Comparison of ENCODE assay signal across 8 cellular contexts in the genomic region with DNA sequence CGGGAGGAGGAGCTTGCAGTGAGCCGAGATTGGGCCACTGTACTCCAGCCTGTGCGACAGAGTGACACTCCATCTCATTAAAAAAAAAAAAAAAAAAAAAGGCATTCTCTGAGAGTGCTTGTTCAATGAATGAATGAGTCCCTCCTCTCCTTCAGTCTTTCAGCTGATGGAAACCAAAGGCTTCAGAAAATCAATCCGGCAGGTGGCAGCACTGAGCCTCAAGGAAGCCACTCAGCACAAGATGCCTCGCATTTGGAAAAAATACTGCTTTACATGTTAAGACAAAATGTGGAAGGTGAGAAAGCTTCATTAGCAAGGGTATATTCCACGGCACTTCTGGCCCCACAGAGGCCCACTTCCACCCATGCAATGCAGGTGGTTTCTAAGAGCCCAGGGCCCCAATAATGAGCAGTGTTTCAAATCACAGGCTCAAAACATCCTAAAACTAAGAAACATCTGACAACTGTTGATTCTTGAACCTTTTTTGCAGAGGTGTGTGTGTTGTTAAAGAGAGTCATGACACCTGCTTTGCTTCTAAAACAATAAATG. TPM values are rescaled to one million over a fixed set of nuclear protein-coding genes. Genes with fewer than 3 reads are reported as not detected.
A peak's percentile ranks its signal among the peaks of the same experiment; 100 is the strongest.
DNase-seq lines count a peak whose midpoint lies in the region; ATAC-seq and TF ChIP-seq lines count a peak whose summit lies in the region.

No MANE protein-coding gene starts in this region.

- peak overlapping the region; percentile 26; the same call in 1 of the 2 replicates for H3K27ac Mint-ChIP-seq in HFFc6
- H3K27ac Mint-ChIP-seq in activated CD4-positive, alpha-beta T cell treated with anti-CD3 and anti-CD28 coated beads, Interleukin-2, amount 10 ng/mL, durations not matched to agents 24 days and 14 days = peak overlapping the region; percentile 64

- no peaks in the 10 kb centered on the region for H3K9me3 ChIP-seq in BLaER1
- H3K9me3 ChIP-seq in liver (ENCODE audit: control insufficient read depth in 4 of 4, low read length in 3 of 4) = no peaks in the 10 kb centered on the region

- peaks cover 24% of the 10 kb centered on the region; the same call in 1 of the 2 replicates for H3K36me3 Mint-ChIP-seq in HFFc6 (ENCODE audit: low read depth)
- H3K36me3 Mint-ChIP-seq in activated CD4-positive, alpha-beta T cell treated with anti-CD3 and anti-CD28 coated beads, Interleukin-2, amount 10 ng/mL, durations not matched to agents 24 days and 14 days (ENCODE audit: low read depth) = peaks cover 42% of the 10 kb centered on the region

- H3K4me1 ChIP-seq in BLaER1 (peaks cover 51% of the 10 kb centered on the region), liver (ENCODE audit: control insufficient read depth in 4 of 4, insufficient read depth in 4 of 4, low read length in 3 of 4) (peaks cover 0 to 3% (median 1%) of the 10 kb centered on the region in 4 donors)

- no peak overlapping the region for H3K4me3 Mint-ChIP-seq in HFFc6
- H3K4me3 Mint-ChIP-seq in activated CD4-positive, alpha-beta T cell treated with anti-CD3 and anti-CD28 coated beads, Interleukin-2, amount 10 ng/mL, durations not matched to agents 24 days and 14 days = no peak overlapping the region

- no peak for ATAC-seq in HG02623 (IDR thresholded peaks at IDR 0.05; ENCODE audit: unreplicated experiment)

- peaks cover 6% of the 10 kb centered on the region; the same call in 1 of the 2 replicates for H4K20me1 ChIP-seq in BLaER1

- TF ChIP-seq CTCF in HFFc6 (IDR thresholded peaks at IDR 0.05) = peak; percentile 94
- TF ChIP-seq CTCF in coronary artery (IDR thresholded peaks at IDR 0.05) = peak; percentile 73
- peak; percentile 74 for TF ChIP-seq CTCF in liver (IDR thresholded peaks at IDR 0.05; ENCODE audit: low read depth, low read length, missing input control)

- no peaks in the 10 kb centered on the region for H3K27me3 ChIP-seq in BLaER1
- H3K27me3 ChIP-seq in liver (ENCODE audit: control insufficient read depth in 4 of 4, insufficient read depth in 4 of 4, low read length in 3 of 4) = no peaks in the 10 kb centered on the region

- 30% methylated on average over 6 of the region's 6 CpGs for WGBS in liver

- TF ChIP-seq RAD21 in liver (IDR thresholded peaks at IDR 0.05) = peak; percentile 89 to 91

- intact Hi-C loops in activated CD4-positive, alpha-beta T cell treated with anti-CD3 and anti-CD28 coated beads, Interleukin-2, amount 10 ng/mL, durations not matched to agents 24 days and 14 days (cut with micrococcal nuclease) = loop anchor here (1.0 to 2.0 kb wide), 4 partner anchors 24 to 89 kb away; a partner anchor contains a TSS

- H3K27me3 Mint-ChIP-seq in HFFc6 (ENCODE audit: insufficient read depth) = peaks cover 5% of the 10 kb centered on the region; the same call in 1 of the 2 replicates
- H3K27me3 Mint-ChIP-seq in activated CD4-positive, alpha-beta T cell treated with anti-CD3 and anti-CD28 coated beads, Interleukin-2, amount 10 ng/mL, durations not matched to agents 24 days and 14 days = no peaks in the 10 kb centered on the region

- peaks cover 26% of the 10 kb centered on the region for H3K4me1 Mint-ChIP-seq in HFFc6 (ENCODE audit: low read depth)
- peaks cover 26% of the 10 kb centered on the region for H3K4me1 Mint-ChIP-seq in activated CD4-positive, alpha-beta T cell treated with anti-CD3 and anti-CD28 coated beads, Interleukin-2, amount 10 ng/mL, durations not matched to agents 24 days and 14 days

- DNase-seq in HFFc6 (peak; percentile 84), NCI-H526 treated with DMSO at 0.1 percent for 48 hours (lab: John Stamatoyannopoulos, UW) (peak; percentile 50), coronary artery (ENCODE audit: low spot score) (no peak)
- peak; percentile 96 for DNase-seq in activated CD4-positive, alpha-beta T cell treated with anti-CD3 and anti-CD28 coated beads, Interleukin-2, amount 10 ng/mL, durations not matched to agents 24 days and 14 days
- DNase-seq in stimulated activated CD4-positive, alpha-beta T cell treated with anti-CD3 and anti-CD28 coated beads, TNF-alpha, amount 100 ng/mL, for 24 hours (ENCODE audit: low read depth in 3 of 3) = peak; percentile 76 to 86 (median 84)

- H3K4me3 ChIP-seq in BLaER1 = no peak overlapping the region
- H3K4me3 ChIP-seq in coronary artery = no peak overlapping the region
- no peak overlapping the region for H3K4me3 ChIP-seq in liver (ENCODE audit: low read depth in 1 of 3, low read length in 3 of 3)

- H3K27ac ChIP-seq in BLaER1 (no peak overlapping the region), coronary artery (no peak overlapping the region), liver (ENCODE audit: low read depth in 1 of 2, low read length in 2 of 2) (no peak overlapping the region)

- H3K36me3 ChIP-seq in BLaER1 (peaks cover 70% of the 10 kb centered on the region), liver (ENCODE audit: control insufficient read depth in 4 of 4, insufficient read depth in 3 of 4, low read depth in 1 of 4, low read length in 3 of 4) (peaks cover 4 to 30% (median 9%) of the 10 kb centered on the region in 4 donors)

- H3K4me2 ChIP-seq in BLaER1 = peak overlapping the region; percentile 51

- H3K9me3 Mint-ChIP-seq in HFFc6 = no peaks in the 10 kb centered on the region
- H3K9me3 Mint-ChIP-seq in activated CD4-positive, alpha-beta T cell treated with anti-CD3 and anti-CD28 coated beads, Interleukin-2, amount 10 ng/mL, durations not matched to agents 24 days and 14 days = no peaks in the 10 kb centered on the region

- H3K9ac ChIP-seq in BLaER1 (no peak overlapping the region), liver (ENCODE audit: low read depth in 1 of 2, low read length in 2 of 2) (no peak overlapping the region)

TF ChIP-seq in liver, 16 proteins besides CTCF, POLR2A, EP300 and RAD21:
- TF ChIP-seq HNF4G (IDR thresholded peaks at IDR 0.05) (no peak), RXRA (IDR thresholded peaks at IDR 0.05) (no peak), HNF4A (conservative IDR thresholded peaks at IDR 0.05) (peak in 1 of 2 donors; percentile 14), FOXA2 (IDR thresholded peaks at IDR 0.05) (no peak)
- TF ChIP-seq, protein P1, sequence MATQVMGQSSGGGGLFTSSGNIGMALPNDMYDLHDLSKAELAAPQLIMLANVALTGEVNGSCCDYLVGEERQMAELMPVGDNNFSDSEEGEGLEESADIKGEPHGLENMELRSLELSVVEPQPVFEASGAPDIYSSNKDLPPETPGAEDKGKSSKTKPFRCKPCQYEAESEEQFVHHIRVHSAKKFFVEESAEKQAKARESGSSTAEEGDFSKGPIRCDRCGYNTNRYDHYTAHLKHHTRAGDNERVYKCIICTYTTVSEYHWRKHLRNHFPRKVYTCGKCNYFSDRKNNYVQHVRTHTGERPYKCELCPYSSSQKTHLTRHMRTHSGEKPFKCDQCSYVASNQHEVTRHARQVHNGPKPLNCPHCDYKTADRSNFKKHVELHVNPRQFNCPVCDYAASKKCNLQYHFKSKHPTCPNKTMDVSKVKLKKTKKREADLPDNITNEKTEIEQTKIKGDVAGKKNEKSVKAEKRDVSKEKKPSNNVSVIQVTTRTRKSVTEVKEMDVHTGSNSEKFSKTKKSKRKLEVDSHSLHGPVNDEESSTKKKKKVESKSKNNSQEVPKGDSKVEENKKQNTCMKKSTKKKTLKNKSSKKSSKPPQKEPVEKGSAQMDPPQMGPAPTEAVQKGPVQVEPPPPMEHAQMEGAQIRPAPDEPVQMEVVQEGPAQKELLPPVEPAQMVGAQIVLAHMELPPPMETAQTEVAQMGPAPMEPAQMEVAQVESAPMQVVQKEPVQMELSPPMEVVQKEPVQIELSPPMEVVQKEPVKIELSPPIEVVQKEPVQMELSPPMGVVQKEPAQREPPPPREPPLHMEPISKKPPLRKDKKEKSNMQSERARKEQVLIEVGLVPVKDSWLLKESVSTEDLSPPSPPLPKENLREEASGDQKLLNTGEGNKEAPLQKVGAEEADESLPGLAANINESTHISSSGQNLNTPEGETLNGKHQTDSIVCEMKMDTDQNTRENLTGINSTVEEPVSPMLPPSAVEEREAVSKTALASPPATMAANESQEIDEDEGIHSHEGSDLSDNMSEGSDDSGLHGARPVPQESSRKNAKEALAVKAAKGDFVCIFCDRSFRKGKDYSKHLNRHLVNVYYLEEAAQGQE (IDR thresholded peaks at IDR 0.05) = no peak
- TF ChIP-seq, protein P2, sequence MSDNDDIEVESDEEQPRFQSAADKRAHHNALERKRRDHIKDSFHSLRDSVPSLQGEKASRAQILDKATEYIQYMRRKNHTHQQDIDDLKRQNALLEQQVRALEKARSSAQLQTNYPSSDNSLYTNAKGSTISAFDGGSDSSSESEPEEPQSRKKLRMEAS (IDR thresholded peaks at IDR 0.05) = no peak
TF ChIP-seq in liver: peak in this region for 1.

RNA-seq across cellular contexts. Expression of a gene that starts 33.9 kb away (rescaled TPM):
- 10 to 100 TPM in 1 of 6 experiments, 1 to 10 TPM in 5; 5.7 to 14.6 (median 7.1) TPM for total RNA-seq in HFFc6 (2021; fragmentation: NEBNext Ultra II Directional; extraction: Animal tissue kit (Norgen Biotek cat#: 25700))
- total RNA-seq in activated CD4-positive, alpha-beta T cell treated with anti-CD3 and anti-CD28 coated beads, Interleukin-2, amount 10 ng/mL, durations not matched to agents 24 days and 14 days = 131 and 132 TPM in 2 replicates
- total RNA-seq in liver = 1 to 10 TPM; 8.0 to 9.5 TPM
- polyA plus RNA-seq in liver = 1 to 10 TPM; 4.7 to 5.2 TPM

RNA-seq across cellular contexts. Expression of a gene that starts 52.1 kb away (rescaled TPM):
- total RNA-seq in HFFc6 (2021; fragmentation: NEBNext Ultra II Directional; extraction: Animal tissue kit (Norgen Biotek cat#: 25700)) = 10 to 100 TPM in 3 of 6 experiments, 1 to 10 TPM in 3; 8.8 to 10.8 (median 10.0) TPM
- 45.9 and 48.7 TPM in 2 replicates for total RNA-seq in activated CD4-positive, alpha-beta T cell treated with anti-CD3 and anti-CD28 coated beads, Interleukin-2, amount 10 ng/mL, durations not matched to agents 24 days and 14 days
- total RNA-seq in liver = 1 to 10 TPM; 6.2 to 8.6 TPM
- 10 to 100 TPM; 10.8 to 13.6 TPM for polyA plus RNA-seq in liver
